Comparison of ENCODE assay signal across 11 cellular contexts in genomic region chr19:48695743-48696352, GRCh38. TPM values are rescaled to one million over a fixed set of nuclear protein-coding genes. Genes with fewer than 3 reads are reported as not detected.
DNase-seq lines count a peak whose midpoint lies in the region; ATAC-seq and TF ChIP-seq lines count a peak whose summit lies in the region.
"Had no signal": no experiment of that assay in that cellular context is flagged by ENCODE, and none has a peak within 500 bp of the region (broad histone marks: within the 10 kb centered on the region; RNA-seq: fewer than 3 reads in every experiment).

TSS of gene FUT2 (plus strand) at chr19:48695971. CDS start at chr19:48702957, 6,986 bp downstream.

- BruUV-seq in Calu3 (replicated peaks; lab: Mats Ljungman, UMichigan), result TSS peak; percentile 70

- DNase-seq in Calu3 (peak; percentile 80), NCI-H2171 (lab: John Stamatoyannopoulos, UW) (peak; percentile 32), epithelial cell of prostate (ENCODE audit: low read depth, low spot score) (no peak), omental fat pad (ENCODE audit: low spot score) (no peak), NCI-H1105 treated with DMSO at 0.1 percent for 48 hours (lab: John Stamatoyannopoulos, UW) (no peak)
- DNase-seq: amniotic stem cell; stimulated activated CD4-positive, alpha-beta T cell treated with anti-CD3 and anti-CD28 coated beads, Interleukin-1b, Interleukin-23, amount 100 ng/mL, for 48 hours had no signal

- H3K36me3 Mint-ChIP-seq in Calu3 (ENCODE audit: insufficient read depth, unreplicated experiment), result peaks cover 15% of the 10 kb centered on the region

- H3K9me3 Mint-ChIP-seq in Calu3 (ENCODE audit: low read depth, unreplicated experiment), result no peaks in the 10 kb centered on the region

- intact Hi-C loops in Calu3 (cut with micrococcal nuclease; ENCODE audit: unreplicated experiment), result no loop called here

- peak; percentile 13 for ATAC-seq in omental fat pad (ENCODE audit: low FRiP score)
- ATAC-seq in GM21526 (IDR thresholded peaks at IDR 0.05; ENCODE audit: low FRiP score, unreplicated experiment), result no peak
- ATAC-seq in HG03469 (IDR thresholded peaks at IDR 0.05; ENCODE audit: unreplicated experiment), result no peak
- no peak for ATAC-seq in GM18502 (IDR thresholded peaks at IDR 0.05; ENCODE audit: poor library complexity, unreplicated experiment)

- peak within 1 kb of the TSS; percentile 75 for H3K4me3 Mint-ChIP-seq in Calu3 (ENCODE audit: low read depth, unreplicated experiment)

- CTCF ChIA-PET in Calu3 (lab: Charles Lee), result interaction anchor here (0.6 to 1.5 kb wide), 9 partner anchors 13 to 298 kb away, joined by 3 to 7 read pairs (median 3); partner anchors contain the start of gene RUVBL2

- H3K27ac ChIP-seq in epithelial cell of prostate, result peak within 1 kb of the TSS; percentile 43
- H3K27ac ChIP-seq: KMS-11 had no signal

- peaks cover 22% of the 10 kb centered on the region for H3K4me1 Mint-ChIP-seq in Calu3 (ENCODE audit: low read depth, unreplicated experiment)

- TF ChIP-seq CTCF in Calu3 (IDR thresholded peaks at IDR 0.05; ENCODE audit: unreplicated experiment), result no peak
- TF ChIP-seq CTCF in omental fat pad (IDR thresholded peaks at IDR 0.05), result no peak

- peak within 1 kb of the TSS; percentile 79 for H3K27ac Mint-ChIP-seq in Calu3 (ENCODE audit: unreplicated experiment)

- no peaks in the 10 kb centered on the region for H3K27me3 Mint-ChIP-seq in Calu3 (ENCODE audit: unreplicated experiment)

RNA-seq across cellular contexts. Expression of gene FUT2, which starts in this region (rescaled TPM):
- total RNA-seq in Calu3 (2022) (8.7 and 10.4 TPM in 2 replicates), omental fat pad (under 1 TPM in 2 of 4 donors, not detected in 2; 0.24 to 0.28 TPM)

Comparison
In these comparisons a context has a peak if more than half of its experiments do, and no peak if none do; other contexts are left out.
1. Peak in ATAC-seq in omental fat pad; RNA of the gene not detected or under 1 TPM.
2. DNase-seq: peak in Calu3 (single experiment) and NCI-H2171 (single experiment); none in epithelial cell of prostate (single experiment), omental fat pad (single experiment) and NCI-H1105 treated with DMSO at 0.1 percent for 48 hours (single experiment).